Comparison of ENCODE assay signal across 14 cellular contexts in genomic region chr16:50616883-50617629, GRCh38.
DNase-seq lines count a peak whose midpoint lies in the region; ATAC-seq and TF ChIP-seq lines count a peak whose summit lies in the region.
"Had no signal": no experiment of that assay in that cellular context is flagged by ENCODE, and none has a peak within 500 bp of the region (broad histone marks: within the 10 kb centered on the region; RNA-seq: fewer than 3 reads in every experiment).

No MANE protein-coding gene starts in this region.

- DNase-seq in CD4-positive, CD25-positive, alpha-beta regulatory T cell = peak in 1 of 3 donors; percentile 15
- DNase-seq in H7 (peak; percentile 69), chondrocyte (ENCODE audit: low spot score) (no peak), foreskin melanocyte (no peak)
- DNase-seq: effector memory CD4-positive, alpha-beta T cell; mammary epithelial cell; MM.1S; NCI-H226; SIG-M5 had no signal

- no peaks in the 10 kb centered on the region for H3K9me3 ChIP-seq in CD4-positive, CD25-positive, alpha-beta regulatory T cell (ENCODE audit: control insufficient read depth in 2 of 2, low read length in 2 of 2)
- no peaks in the 10 kb centered on the region for H3K9me3 ChIP-seq in muscle layer of colon (ENCODE audit: low read length)

- H3K27me3 Mint-ChIP-seq in CD4-positive, CD25-positive, alpha-beta regulatory T cell = no peaks in the 10 kb centered on the region
- no peaks in the 10 kb centered on the region for H3K27me3 Mint-ChIP-seq in chondrocyte (ENCODE audit: low read depth)

- no peak overlapping the region for H3K4me3 Mint-ChIP-seq in CD4-positive, CD25-positive, alpha-beta regulatory T cell
- no peak overlapping the region for H3K4me3 Mint-ChIP-seq in chondrocyte (ENCODE audit: unreplicated experiment)

- no peaks in the 10 kb centered on the region for H3K9me3 Mint-ChIP-seq in CD4-positive, CD25-positive, alpha-beta regulatory T cell
- H3K9me3 Mint-ChIP-seq in chondrocyte (ENCODE audit: low read depth) = no peaks in the 10 kb centered on the region

- no peaks in the 10 kb centered on the region for H3K36me3 Mint-ChIP-seq in CD4-positive, CD25-positive, alpha-beta regulatory T cell
- H3K36me3 Mint-ChIP-seq in chondrocyte (ENCODE audit: low read depth) = peaks cover 2% of the 10 kb centered on the region

- no peaks in the 10 kb centered on the region for H3K27me3 ChIP-seq in CD4-positive, CD25-positive, alpha-beta regulatory T cell (ENCODE audit: control insufficient read depth, insufficient read depth, low read length)
- H3K27me3 ChIP-seq in H7 (ENCODE audit: control insufficient read depth, insufficient read depth, low read length) (no peaks in the 10 kb centered on the region), muscle layer of colon (ENCODE audit: control insufficient read depth in 1 of 2, insufficient read depth in 2 of 2, low read length in 2 of 2) (no peaks in the 10 kb centered on the region)

- H3K4me1 ChIP-seq in CD4-positive, CD25-positive, alpha-beta regulatory T cell (ENCODE audit: control insufficient read depth, insufficient read depth, low read length, poor library complexity, severe bottlenecking) = no peaks in the 10 kb centered on the region
- H3K4me1 ChIP-seq in muscle layer of colon (ENCODE audit: insufficient read depth, low read length) = peaks cover 71% of the 10 kb centered on the region

- H3K4me3 ChIP-seq in CD4-positive, CD25-positive, alpha-beta regulatory T cell (ENCODE audit: low read depth, low read length) = no peak overlapping the region
- H3K4me3 ChIP-seq in H7 (ENCODE audit: insufficient read depth, low read depth, low read length) = no peak overlapping the region
- no peak overlapping the region for H3K4me3 ChIP-seq in muscle layer of colon (ENCODE audit: low read depth in 1 of 2, low read length in 2 of 2)

- no peak overlapping the region for H3K27ac ChIP-seq in CD4-positive, CD25-positive, alpha-beta regulatory T cell (ENCODE audit: insufficient read depth, low read length, poor library complexity, severe bottlenecking)
- peak overlapping the region; percentile 81 for H3K27ac ChIP-seq in muscle layer of colon (ENCODE audit: low read depth, low read length)
- H3K27ac ChIP-seq: VCaP had no signal

- no peak for TF ChIP-seq CTCF in chondrocyte (IDR thresholded peaks at IDR 0.05)

- ATAC-seq in CD4-positive, CD25-positive, alpha-beta regulatory T cell (ENCODE audit: low read depth in 2 of 2) = no peak
- ATAC-seq in GM18498 (IDR thresholded peaks at IDR 0.05; ENCODE audit: unreplicated experiment) (no peak), HG03045 (IDR thresholded peaks at IDR 0.05; ENCODE audit: unreplicated experiment) (no peak), GM21786 (IDR thresholded peaks at IDR 0.05; ENCODE audit: unreplicated experiment) (no peak)

- peak overlapping the region in 2 of 3 donors; percentile 17 to 55 for H3K27ac Mint-ChIP-seq in CD4-positive, CD25-positive, alpha-beta regulatory T cell
- H3K27ac Mint-ChIP-seq in chondrocyte (ENCODE audit: unreplicated experiment) = peak overlapping the region; percentile 51

- H3K36me3 ChIP-seq in CD4-positive, CD25-positive, alpha-beta regulatory T cell (ENCODE audit: control insufficient read depth, insufficient read depth, low read length) = no peaks in the 10 kb centered on the region
- H3K36me3 ChIP-seq in H7 (replicated peaks; ENCODE audit: control insufficient read depth, insufficient read depth, low read length) (no peaks in the 10 kb centered on the region; the same call in 1 of the 2 replicates), muscle layer of colon (ENCODE audit: insufficient read depth, low read length) (no peaks in the 10 kb centered on the region)

- H3K4me1 Mint-ChIP-seq in CD4-positive, CD25-positive, alpha-beta regulatory T cell = peaks cover 0 to 12% (median 4%) of the 10 kb centered on the region in 4 donors
- H3K4me1 Mint-ChIP-seq in chondrocyte (ENCODE audit: low read depth) = peaks cover 62% of the 10 kb centered on the region

- H3K9ac ChIP-seq in muscle layer of colon (ENCODE audit: low read length) = no peak overlapping the region
